ENCODE assay signal across 1 cellular context in the genomic region with DNA sequence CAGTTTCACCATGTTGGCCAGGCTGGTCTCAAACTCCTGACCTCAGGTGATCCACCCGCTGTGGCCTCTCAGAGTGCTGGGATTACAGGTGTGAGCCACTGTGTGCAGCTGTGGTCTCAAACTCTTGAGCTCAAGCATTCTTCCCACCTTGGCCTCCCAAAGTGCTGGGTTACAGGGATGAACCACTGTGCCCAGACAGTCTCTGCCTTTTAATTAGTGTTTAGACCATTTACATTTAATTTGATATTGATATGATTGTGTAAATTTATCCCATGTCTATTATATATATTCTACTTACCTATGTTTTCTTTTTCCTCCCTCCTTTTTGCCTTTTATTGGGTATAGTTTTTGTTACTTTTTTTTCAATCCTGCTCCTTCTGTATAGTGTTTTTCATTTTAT.
TF ChIP-seq lines count a peak whose summit lies in the region.

No MANE protein-coding gene starts in this region.

TF ChIP-seq in K562, 482 proteins besides CTCF, POLR2A, EP300 and RAD21:
- peak; percentile 25; the same call in 1 of the 2 replicates for TF ChIP-seq BCOR (IDR thresholded peaks at IDR 0.05)
- TF ChIP-seq ZNF354B (CRISPR knock-in tag; IDR thresholded peaks at IDR 0.05): peak; percentile 94
- TF ChIP-seq ZNF77 (CRISPR knock-in tag; IDR thresholded peaks at IDR 0.05): no peak
- TF ChIP-seq CBX3 (IDR thresholded peaks at IDR 0.05; ENCODE audit: borderline replicate concordance in 1 of 2, low read length in 2 of 2): peak in 1 of 2 experiments; percentile 47; a peak in 1 of 3 replicates
- TF ChIP-seq ZNF507 (tag; conservative IDR thresholded peaks at IDR 0.05): peak; percentile 99
- TF ChIP-seq TRIM28 (IDR thresholded peaks at IDR 0.05): 0 out of 2 replicates have a peak, but pooled peaks have one; percentile 60
